8 cellular contexts compared by ENCODE assay signal in the genomic region with DNA sequence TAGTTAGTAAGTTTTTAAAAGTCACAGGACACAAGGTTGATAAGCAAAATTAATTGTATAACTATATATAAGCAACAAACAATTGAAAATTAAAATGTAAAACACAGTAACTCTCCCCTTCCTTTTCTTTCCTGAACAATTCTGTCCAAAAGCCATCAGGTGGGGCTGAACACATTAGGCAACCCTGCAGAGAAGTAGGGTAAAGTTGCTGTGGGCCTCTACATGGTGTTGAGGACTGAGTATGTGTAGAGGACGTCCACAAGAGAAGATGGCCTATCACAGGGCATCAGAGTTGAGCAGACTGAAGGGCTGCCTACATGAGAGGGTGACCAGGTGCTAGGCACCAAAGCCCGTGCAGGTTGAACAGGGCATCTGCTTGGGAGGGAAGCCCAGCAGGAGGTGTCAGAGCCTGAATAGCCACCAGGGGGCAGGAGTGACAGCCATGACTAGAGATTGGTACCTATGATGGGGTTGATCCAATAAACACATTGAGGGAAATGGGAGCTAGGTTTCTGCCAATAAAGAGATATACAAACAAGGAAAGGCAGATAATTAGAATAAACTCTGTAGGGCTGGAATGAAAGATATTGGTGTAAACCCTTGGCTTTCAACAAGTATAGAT.
DNase-seq lines count a peak whose midpoint lies in the region; ATAC-seq and TF ChIP-seq lines count a peak whose summit lies in the region.

No MANE protein-coding gene starts in this region.

- H3K36me3 Mint-ChIP-seq in T-helper 17 cell (ENCODE audit: low read depth): no peaks in the 10 kb centered on the region
- H3K36me3 Mint-ChIP-seq in nephron progenitor cell (ENCODE audit: low read depth): peaks cover 6% of the 10 kb centered on the region

- H3K36me3 ChIP-seq in brain microvascular endothelial cell (replicated peaks): no peaks in the 10 kb centered on the region

- H3K27me3 Mint-ChIP-seq in T-helper 17 cell (peaks cover 27% of the 10 kb centered on the region), nephron progenitor cell (ENCODE audit: low read depth, poor library complexity) (no peaks in the 10 kb centered on the region)

- H3K4me1 Mint-ChIP-seq in T-helper 17 cell: no peaks in the 10 kb centered on the region
- peaks cover 5% of the 10 kb centered on the region for H3K4me1 Mint-ChIP-seq in nephron progenitor cell

- DNase-seq in HT-29 (ENCODE audit: low spot score) (peak; percentile 80), T-helper 17 cell (peak; percentile 10 to 22 (median 15)), brain microvascular endothelial cell (no peak), nephron progenitor cell (peak; percentile 15), NCI-H226 (no peak), dedifferentiated amniotic fluid mesenchymal stem cell (ENCODE audit: extremely low spot score) (no peak)

- ATAC-seq in T-helper 17 cell (peak; percentile 50), HG03045 (IDR thresholded peaks at IDR 0.05; ENCODE audit: unreplicated experiment) (no peak)

- no peak overlapping the region for H3K4me3 ChIP-seq in brain microvascular endothelial cell (ENCODE audit: low read depth, low read length)

- TF ChIP-seq CTCF in GM12874 (IDR thresholded peaks at IDR 0.05; ENCODE audit: insufficient read depth, low read depth, low read length): peak; percentile 70
- peak; percentile 29 for TF ChIP-seq CTCF in brain microvascular endothelial cell (IDR thresholded peaks at IDR 0.05; ENCODE audit: low read depth, low read length, missing control alignments)
- TF ChIP-seq CTCF in nephron progenitor cell (IDR thresholded peaks at IDR 0.05): peak; percentile 11

- in situ Hi-C loops in brain microvascular endothelial cell (cut with HindIII; ENCODE audit: low pct_ligation_motif_present, low sequenced_read_pairs): no loop called here

- H3K9me3 Mint-ChIP-seq in nephron progenitor cell: peaks cover 74% of the 10 kb centered on the region

- H3K27me3 ChIP-seq in brain microvascular endothelial cell (replicated peaks): no peaks in the 10 kb centered on the region

- no peak overlapping the region for H3K27ac Mint-ChIP-seq in T-helper 17 cell
- no peak overlapping the region for H3K27ac Mint-ChIP-seq in nephron progenitor cell

- H3K4me3 Mint-ChIP-seq in T-helper 17 cell (no peak overlapping the region), nephron progenitor cell (no peak overlapping the region)

- H3K27ac ChIP-seq in brain microvascular endothelial cell: no peak overlapping the region

- H3K9me3 ChIP-seq in T-helper 17 cell (ENCODE audit: control insufficient read depth, low read length, poor library complexity, severe bottlenecking): no peaks in the 10 kb centered on the region

Comparison
In these comparisons a context has a peak if more than half of its experiments do, and no peak if none do; other contexts are left out.
1. CTCF ChIP-seq: peak in every context shown above with its lines; median percentile 70 in GM12874; 29 in brain microvascular endothelial cell; 11 in nephron progenitor cell.
2. DNase-seq: peak in HT-29 (single experiment), T-helper 17 cell (3 of 3) and nephron progenitor cell (single experiment); none in brain microvascular endothelial cell (single experiment), NCI-H226 (single experiment) and dedifferentiated amniotic fluid mesenchymal stem cell (single experiment).